Comparison of ENCODE assay signal across 13 cellular contexts in the genomic region with DNA sequence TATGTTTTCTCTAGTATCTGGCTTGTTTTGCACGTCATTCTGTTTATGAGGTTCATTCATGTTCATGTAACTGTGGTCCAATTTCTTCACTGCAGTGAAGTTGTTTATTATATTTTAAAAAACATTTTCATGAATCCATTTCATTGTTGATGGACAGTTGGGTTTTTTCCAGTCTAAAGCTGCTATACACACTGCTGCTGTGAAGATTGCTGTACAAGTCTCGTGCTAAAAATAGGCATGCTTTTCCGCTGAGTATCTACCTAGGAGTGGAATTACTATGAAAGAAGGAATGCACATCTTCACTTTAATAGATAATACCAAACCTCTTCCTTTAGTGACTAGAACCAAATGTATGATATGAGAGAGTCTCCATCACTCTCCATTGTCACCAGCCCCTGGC. TPM values are rescaled to one million over a fixed set of nuclear protein-coding genes. Genes with fewer than 3 reads are reported as not detected.
A peak's percentile ranks its signal among the peaks of the same experiment; 100 is the strongest.
DNase-seq lines count a peak whose midpoint lies in the region; ATAC-seq and TF ChIP-seq lines count a peak whose summit lies in the region.
"Had no signal": no experiment of that assay in that cellular context is flagged by ENCODE, and none has a peak within 500 bp of the region (broad histone marks: within the 10 kb centered on the region; RNA-seq: fewer than 3 reads in every experiment).

No MANE protein-coding gene starts in this region.

- H3K9me2 ChIP-seq in PC-3 (replicated peaks; ENCODE audit: low read length): no peaks in the 10 kb centered on the region

- peak overlapping the region; percentile 15; the same call in 1 of the 2 replicates for H3K4me2 ChIP-seq in PC-3 (ENCODE audit: low read length)
- H3K4me2 ChIP-seq in fibroblast of lung (ENCODE audit: extremely low read depth, insufficient read depth, low read length): peak overlapping the region; percentile 8

- no peaks in the 10 kb centered on the region for H3K36me3 ChIP-seq in PC-3 (ENCODE audit: low read depth, low read length)
- no peaks in the 10 kb centered on the region for H3K36me3 ChIP-seq in fibroblast of lung (ENCODE audit: control insufficient read depth, insufficient read depth, low read length)
- no peaks in the 10 kb centered on the region for H3K36me3 ChIP-seq in psoas muscle (ENCODE audit: insufficient read depth in 1 of 2, low read depth in 1 of 2)
- H3K36me3 ChIP-seq in BE2C: no peaks in the 10 kb centered on the region
- H3K36me3 ChIP-seq: Peyer's patch had no signal

- no peaks in the 10 kb centered on the region for H3K9me3 ChIP-seq in PC-3 (ENCODE audit: low read length)
- H3K9me3 ChIP-seq in fibroblast of lung (ENCODE audit: control insufficient read depth, insufficient read depth, low read depth, low read length): no peaks in the 10 kb centered on the region
- H3K9me3 ChIP-seq in psoas muscle: no peaks in the 10 kb centered on the region
- H3K9me3 ChIP-seq in BE2C: no peaks in the 10 kb centered on the region
- H3K9me3 ChIP-seq: Peyer's patch had no signal

- H3K4me3 ChIP-seq in AG10803 (ENCODE audit: low read length): no peak overlapping the region
- H3K4me3 ChIP-seq in PC-3 (ENCODE audit: low read length): no peak overlapping the region
- no peak overlapping the region for H3K4me3 ChIP-seq in fibroblast of lung (replicated peaks in 1 of 4; ENCODE audit: control extremely low read depth in 1 of 4, insufficient read depth in 1 of 4, low read depth in 3 of 4, low read length in 4 of 4)
- no peak overlapping the region for H3K4me3 ChIP-seq in psoas muscle
- H3K4me3 ChIP-seq in BE2C (ENCODE audit: low read depth, low read length): no peak overlapping the region
- H3K4me3 ChIP-seq: Peyer's patch had no signal

- H3K27me3 ChIP-seq in PC-3 (ENCODE audit: low read length) (no peaks in the 10 kb centered on the region), fibroblast of lung (ENCODE audit: control insufficient read depth, insufficient read depth, low read length) (no peaks in the 10 kb centered on the region), psoas muscle (ENCODE audit: insufficient read depth in 3 of 3, low read length in 2 of 3) (no peaks in the 10 kb centered on the region), BE2C (no peaks in the 10 kb centered on the region; the same call in 1 of the 2 replicates)
- H3K27me3 ChIP-seq: Peyer's patch had no signal

- no peaks in the 10 kb centered on the region for H4K20me1 ChIP-seq in PC-3 (ENCODE audit: low read length)
- H4K20me1 ChIP-seq in fibroblast of lung (ENCODE audit: control insufficient read depth, extremely low read depth, insufficient read depth, low read length): no peaks in the 10 kb centered on the region

- 52 to 58% (median 56%) methylated on average over 3 of the region's 3 CpGs for WGBS in psoas muscle, 3 donors

- no peak overlapping the region for H3K9ac ChIP-seq in PC-3 (ENCODE audit: low read length)
- H3K9ac ChIP-seq in fibroblast of lung (ENCODE audit: insufficient read depth, low read length): no peak overlapping the region

- intact Hi-C loops in PC-3 (cut with micrococcal nuclease) (loop anchor here (1.0 to 2.0 kb wide), 2 partner anchors 16 to 46 kb away; no protein-coding TSS in a partner anchor), psoas muscle (cut with DNase I) (no loop called here)

- no peak for TF ChIP-seq CTCF in AG10803 (conservative IDR thresholded peaks at IDR 0.05; ENCODE audit: low read length)
- no peak for TF ChIP-seq CTCF in PC-3 (conservative IDR thresholded peaks at IDR 0.05; ENCODE audit: low read depth, low read length)
- no peak for TF ChIP-seq CTCF in fibroblast of lung (conservative IDR thresholded peaks at IDR 0.05 in 1 of 2, IDR thresholded peaks at IDR 0.05 in 1 of 2; ENCODE audit: low read depth in 1 of 2, low read length in 2 of 2)
- no peak for TF ChIP-seq CTCF in psoas muscle (IDR thresholded peaks at IDR 0.05)
- TF ChIP-seq CTCF in BE2C (IDR thresholded peaks at IDR 0.05; ENCODE audit: low read depth, low read length): no peak

- POLR2A ChIA-PET in PC-3 (lab: Charles Lee; ENCODE audit: unreplicated experiment): no interaction called here

- DNase-seq in AG10803 (ENCODE audit: low read depth): peak; percentile 79
- DNase-seq in PC-3: peak; percentile 77
- DNase-seq in fibroblast of lung (ENCODE audit: low read depth in 2 of 2): peak; percentile 52 to 86
- DNase-seq in psoas muscle: no peak
- no peak for DNase-seq in NCI-H146 (lab: John Stamatoyannopoulos, UW)
- DNase-seq in stimulated activated naive CD4-positive, alpha-beta T cell treated with Interleukin-2 at 50 U/mL for 16 hours (lab: John Stamatoyannopoulos, UW): no peak
- DNase-seq in BE2C: no peak
- no peak for DNase-seq in RKO (ENCODE audit: low spot score)
- DNase-seq: activated naive CD4-positive, alpha-beta T cell treated with anti-CD3 and anti-CD28 coated beads for 36 hours; CD4-positive, CD25-positive, alpha-beta regulatory T cell; foreskin melanocyte; GDM1; Peyer's patch had no signal

- ATAC-seq in PC-3 (peak; percentile 76), psoas muscle (peak in 3 of 4 donors; percentile 56 to 59 (median 57))

- BruUV-seq in PC-3 (replicated peaks; lab: Mats Ljungman, UMichigan): no TSS peak

- CTCF ChIA-PET in PC-3 (lab: Charles Lee): no interaction called here

- no peaks in the 10 kb centered on the region for H3K79me2 ChIP-seq in PC-3 (ENCODE audit: low read length)
- no peaks in the 10 kb centered on the region for H3K79me2 ChIP-seq in fibroblast of lung (ENCODE audit: control insufficient read depth, insufficient read depth, low read length)

- peaks cover 34% of the 10 kb centered on the region for H3K4me1 ChIP-seq in PC-3 (ENCODE audit: insufficient read depth, low read length)
- peaks cover 15% of the 10 kb centered on the region for H3K4me1 ChIP-seq in fibroblast of lung (ENCODE audit: control insufficient read depth, extremely low read depth, insufficient read depth, low read length)
- H3K4me1 ChIP-seq in psoas muscle: peaks cover 17% of the 10 kb centered on the region
- H3K4me1 ChIP-seq in BE2C: peaks cover 4% of the 10 kb centered on the region; the same call in 1 of the 2 replicates

- H3F3A ChIP-seq in PC-3 (ENCODE audit: low read length, unreplicated experiment): peaks cover 5% of the 10 kb centered on the region

- H3K27ac ChIP-seq in PC-3 (ENCODE audit: low read length) (peak overlapping the region; percentile 47), fibroblast of lung (ENCODE audit: insufficient read depth, low read length) (peak overlapping the region; percentile 78), psoas muscle (no peak overlapping the region)

- H2AFZ ChIP-seq in PC-3 (ENCODE audit: low read length): no peak overlapping the region
- no peak overlapping the region for H2AFZ ChIP-seq in fibroblast of lung (ENCODE audit: low read length)

RNA-seq across cellular contexts. Expression of a gene that starts 49.0 kb away (rescaled TPM):
- total RNA-seq in PC-3 (2014; rRNA removed): 127 and 146 TPM in 2 replicates
- total RNA-seq in fibroblast of lung: 70.4 and 77.3 TPM in 2 replicates
- 28.0 and 60.5 TPM in 2 replicates for polyA plus RNA-seq in fibroblast of lung
- 21.6 and 41.3 TPM in 2 replicates for polyA plus RNA-seq in fibroblast of lung (2012)
- 30.0 and 65.8 TPM in 2 replicates for polyA minus RNA-seq in fibroblast of lung (ENCODE audit: low replicate concordance)
- total RNA-seq in psoas muscle: 100 to 1,000 TPM in 1 of 4 donors, 10 to 100 TPM in 3; 37.0 to 494 (median 96.6) TPM
- polyA plus RNA-seq in psoas muscle: 100 to 1,000 TPM in 1 of 3 donors, 10 to 100 TPM in 2; 43.4 to 115 (median 57.8) TPM
- polyA plus RNA-seq in BE2C (2012; ENCODE audit: insufficient read depth, insufficient read length, low read depth): 21.9 TPM

Comparison
In these comparisons a context has a peak if more than half of its experiments do, and no peak if none do; other contexts are left out.
1. DNase-seq: peak in AG10803 (single experiment), PC-3 (single experiment) and fibroblast of lung (2 of 2); none in psoas muscle (0 of 2), NCI-H146 (single experiment), stimulated activated naive CD4-positive, alpha-beta T cell treated with Interleukin-2 at 50 U/mL for 16 hours (single experiment), BE2C (single experiment) and RKO (single experiment).